Comparison of ENCODE assay signal across 8 cellular contexts in genomic region chr22:46738961-46739870, GRCh38. TPM values are rescaled to one million over a fixed set of nuclear protein-coding genes. Genes with fewer than 3 reads are reported as not detected.
DNase-seq lines count a peak whose midpoint lies in the region; ATAC-seq lines count a peak whose summit lies in the region.

No MANE protein-coding gene starts in this region.

- peaks cover 4% of the 10 kb centered on the region for H3K79me2 ChIP-seq in trophoblast cell (ENCODE audit: control insufficient read depth, insufficient read depth, low read length, poor library complexity)

- H3K4me3 ChIP-seq in NT2/D1 (ENCODE audit: insufficient read length, low read depth) (peak overlapping the region; percentile 43), trophoblast cell (ENCODE audit: low read depth, low read length) (no peak overlapping the region)

- H2AFZ ChIP-seq in trophoblast cell (ENCODE audit: insufficient read depth, low read length, poor library complexity) = no peak overlapping the region

- H3K4me3 Mint-ChIP-seq in activated CD4-positive, alpha-beta T cell treated with anti-CD3 and anti-CD28 coated beads for 36 hours = peak overlapping the region; percentile 80

- H3K9me3 Mint-ChIP-seq in activated CD4-positive, alpha-beta T cell treated with anti-CD3 and anti-CD28 coated beads for 36 hours (ENCODE audit: low read depth) = peaks cover 4% of the 10 kb centered on the region

- WGBS in trophoblast cell (ENCODE audit: extremely low coverage, insufficient coverage, insufficient read length) = no CpG with 5 or more reads among the region's 26 CpGs

- H3K27me3 ChIP-seq in NT2/D1 (ENCODE audit: insufficient read depth, insufficient read length) = no peaks in the 10 kb centered on the region
- no peaks in the 10 kb centered on the region for H3K27me3 ChIP-seq in trophoblast cell (ENCODE audit: insufficient read depth, low read length)

- POLR2A ChIA-PET in activated CD4-positive, alpha-beta T cell treated with anti-CD3 and anti-CD28 coated beads for 36 hours (lab: Charles Lee) = interaction anchor here (0.5 to 1.6 kb wide), 6 partner anchors 10 to 489 kb away, joined by 3 to 5 read pairs (median 4); partner anchors contain the start of gene TBC1D22A

- DNase-seq in activated CD4-positive, alpha-beta T cell treated with anti-CD3 and anti-CD28 coated beads for 36 hours = peak; percentile 91
- no peak for DNase-seq in activated CD4-positive, alpha-beta T cell treated with anti-CD3 and anti-CD28 coated beads for 1 hour
- DNase-seq in NT2/D1 (ENCODE audit: low read depth, low spot score) (no peak), activated gamma-delta T cell treated with Interleukin-2 at 50 U/mL for 16 hours (peak; percentile 85), germinal center (ENCODE audit: low spot score) (peak; percentile 30), trophoblast cell (peak in 1 of 2 donors; percentile 23), SKM-1 treated with dmso at 0.1 percent for 144 hours (lab: John Stamatoyannopoulos, UW; ENCODE audit: unreplicated experiment) (no peak), kidney glomerular epithelial cell (lab: John Stamatoyannopoulos, UW) (no peak)

- peak overlapping the region; percentile 91 for H3K27ac Mint-ChIP-seq in activated CD4-positive, alpha-beta T cell treated with anti-CD3 and anti-CD28 coated beads for 36 hours

- no peak overlapping the region for H4K12ac ChIP-seq in trophoblast cell (ENCODE audit: low read depth, low read length)

- H3K27me3 Mint-ChIP-seq in activated CD4-positive, alpha-beta T cell treated with anti-CD3 and anti-CD28 coated beads for 36 hours = no peaks in the 10 kb centered on the region

- no peak overlapping the region for H3K4ac ChIP-seq in trophoblast cell (ENCODE audit: low read depth, low read length)

- H2BK12ac ChIP-seq in trophoblast cell (ENCODE audit: low read length) = no peak overlapping the region

- H3K14ac ChIP-seq in trophoblast cell (ENCODE audit: low read length) = peak overlapping the region; percentile 82

- peak overlapping the region; percentile 3 for H2AK5ac ChIP-seq in trophoblast cell (ENCODE audit: low read length)

- H3K9me3 ChIP-seq in NT2/D1 (ENCODE audit: insufficient read depth, low read length) (no peaks in the 10 kb centered on the region), trophoblast cell (ENCODE audit: insufficient read depth, low read depth, low read length) (no peaks in the 10 kb centered on the region)

- peak; percentile 87 for ATAC-seq in activated CD4-positive, alpha-beta T cell treated with anti-CD3 and anti-CD28 coated beads for 36 hours

- H3K23ac ChIP-seq in trophoblast cell (ENCODE audit: low read length) = no peak overlapping the region

- H2BK120ac ChIP-seq in trophoblast cell (ENCODE audit: insufficient read depth, low read length, poor library complexity) = peak overlapping the region; percentile 54

- H3K4me1 Mint-ChIP-seq in activated CD4-positive, alpha-beta T cell treated with anti-CD3 and anti-CD28 coated beads for 36 hours = peaks cover 36% of the 10 kb centered on the region

- H3K36me3 ChIP-seq in NT2/D1 (ENCODE audit: insufficient read depth, insufficient read length, low read length) (peaks cover 11% of the 10 kb centered on the region), trophoblast cell (ENCODE audit: control insufficient read depth in 1 of 2, insufficient read depth in 2 of 2, low read length in 2 of 2) (no peaks in the 10 kb centered on the region)

- no peak overlapping the region for H3K27ac ChIP-seq in trophoblast cell (ENCODE audit: low read depth, low read length)

- H3K36me3 Mint-ChIP-seq in activated CD4-positive, alpha-beta T cell treated with anti-CD3 and anti-CD28 coated beads for 36 hours (ENCODE audit: low read depth) = peaks cover 14% of the 10 kb centered on the region

- intact Hi-C loops in activated CD4-positive, alpha-beta T cell treated with anti-CD3 and anti-CD28 coated beads for 36 hours (cut with DNase I, micrococcal nuclease) = loop anchor here (1.0 to 5.0 kb wide), 12 partner anchors 23 to 1358 kb away; partner anchors contain the start of genes TBC1D22A (in 2 of the 2) and GTSE1 (in 1 of the 2)

- peaks cover 8% of the 10 kb centered on the region for H3K79me1 ChIP-seq in trophoblast cell (ENCODE audit: low read length)

- CTCF ChIA-PET in activated CD4-positive, alpha-beta T cell treated with anti-CD3 and anti-CD28 coated beads for 36 hours (lab: Charles Lee) = interaction anchor here (0.6 to 2.2 kb wide), 13 partner anchors 8 to 483 kb away, joined by 3 to 16 read pairs (median 5); partner anchors contain the start of gene TBC1D22A

- H3K4me2 ChIP-seq in trophoblast cell (ENCODE audit: low read length) = peak overlapping the region; percentile 78

- peak overlapping the region; percentile 88 for H4K91ac ChIP-seq in trophoblast cell (ENCODE audit: low read depth, low read length)

- no peak overlapping the region for H2BK5ac ChIP-seq in trophoblast cell (ENCODE audit: low read depth, low read length, poor library complexity)

- H4K8ac ChIP-seq in trophoblast cell (ENCODE audit: low read depth, low read length) = peak overlapping the region; percentile 81

- H3K9ac ChIP-seq in NT2/D1 (ENCODE audit: insufficient read length, low read depth) (peak overlapping the region; percentile 74), trophoblast cell (ENCODE audit: low read length) (no peak overlapping the region)

- peaks cover 16% of the 10 kb centered on the region for H3K4me1 ChIP-seq in NT2/D1 (ENCODE audit: insufficient read depth, insufficient read length)
- H3K4me1 ChIP-seq in trophoblast cell (ENCODE audit: control insufficient read depth in 1 of 2, insufficient read depth in 2 of 2, low read length in 2 of 2) = peaks cover 30 to 42% of the 10 kb centered on the region in 2 experiments

- peak overlapping the region; percentile 3 for H3K18ac ChIP-seq in trophoblast cell (ENCODE audit: low read length)

RNA-seq across cellular contexts. Expression of gene CERK, which starts 1.2 kb away (rescaled TPM):
- total RNA-seq in activated CD4-positive, alpha-beta T cell treated with anti-CD3 and anti-CD28 coated beads for 36 hours = 10 to 100 TPM; 27.0 to 32.8 TPM
- 19.8 and 21.2 TPM in 2 replicates for polyA plus RNA-seq in trophoblast cell (2013)

RNA-seq across cellular contexts. Expression of gene TBC1D22A, which starts 23.2 kb away (rescaled TPM):
- total RNA-seq in activated CD4-positive, alpha-beta T cell treated with anti-CD3 and anti-CD28 coated beads for 36 hours = 10 to 100 TPM; 36.0 to 38.0 TPM
- 14.7 and 15.8 TPM in 2 replicates for polyA plus RNA-seq in trophoblast cell (2013)

Comparison
In these comparisons a context has a peak if more than half of its experiments do, and no peak if none do; other contexts are left out.
1. DNase-seq: peak in activated CD4-positive, alpha-beta T cell treated with anti-CD3 and anti-CD28 coated beads for 36 hours (single experiment), activated gamma-delta T cell treated with Interleukin-2 at 50 U/mL for 16 hours (single experiment) and germinal center (single experiment); none in activated CD4-positive, alpha-beta T cell treated with anti-CD3 and anti-CD28 coated beads for 1 hour (single experiment), NT2/D1 (single experiment), SKM-1 treated with dmso at 0.1 percent for 144 hours (single experiment) and kidney glomerular epithelial cell (single experiment).